Comparison of ENCODE assay signal across 8 cellular contexts in the genomic region with DNA sequence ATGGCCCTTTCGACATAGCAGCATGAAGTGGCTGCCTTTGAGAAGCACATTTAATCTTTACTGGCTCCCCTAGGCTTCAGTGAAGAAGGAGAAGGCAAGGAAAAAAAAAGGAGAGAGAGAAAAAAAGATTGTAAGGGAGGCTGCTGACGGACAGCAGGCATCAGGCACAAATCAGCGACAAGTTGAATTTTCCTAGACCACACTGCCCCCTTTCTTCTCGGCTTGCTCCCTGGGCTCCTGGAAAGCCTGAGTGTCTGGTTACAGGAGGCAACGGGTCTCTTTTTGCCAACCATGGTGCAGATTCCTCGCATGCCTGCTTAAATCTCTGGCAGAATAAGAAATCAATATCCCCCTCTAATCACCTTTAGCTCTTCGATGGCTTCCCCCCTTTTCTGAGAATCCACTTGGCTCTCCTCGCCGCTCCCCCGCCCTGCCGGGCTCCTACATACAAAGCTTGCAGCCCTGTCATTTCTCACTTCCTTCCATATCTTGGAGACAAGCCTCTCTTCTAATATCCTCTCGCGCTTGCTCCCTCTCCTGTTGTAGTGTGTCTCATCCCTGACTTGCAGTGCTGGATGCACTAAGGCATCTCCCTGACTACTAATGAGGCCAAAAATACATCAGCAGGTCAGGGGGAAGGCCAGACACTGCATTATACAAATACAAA. TPM values are rescaled to one million over a fixed set of nuclear protein-coding genes. Genes with fewer than 3 reads are reported as not detected.
DNase-seq lines count a peak whose midpoint lies in the region; ATAC-seq and TF ChIP-seq lines count a peak whose summit lies in the region.

No MANE protein-coding gene starts in this region.

- no peaks in the 10 kb centered on the region for H3K9me3 Mint-ChIP-seq in WTC11
- no peaks in the 10 kb centered on the region for H3K9me3 Mint-ChIP-seq in T-cell

- DNase-seq in HPDE6-E6E7 (ENCODE audit: extremely low spot score) = peak; percentile 42
- DNase-seq in WTC11 (ENCODE audit: low spot score) = peak; percentile 60
- peak; percentile 44 to 80 for DNase-seq in heart right ventricle
- DNase-seq in DMS114 treated with DMSO at 0.1 percent for 48 hours (lab: John Stamatoyannopoulos, UW; ENCODE audit: unreplicated experiment) = no peak
- DNase-seq in activated CD4-positive, CD25-positive, alpha-beta regulatory T cell treated with anti-CD3 and anti-CD28 coated beads, Interleukin-2, amount 50 U/mL, for 72 hours = no peak
- DNase-seq in T-cell = no peak

- POLR2A ChIA-PET in WTC11 (lab: Charles Lee) (interaction anchor here (0.6 to 1.1 kb wide), 5 partner anchors 23 to 491 kb away, joined by 3 to 5 read pairs (median 3); no protein-coding TSS in a partner anchor), T-cell (lab: Charles Lee) (interaction anchor here (0.6 kb wide), 2 partner anchors 715 to 1257 kb away, joined by 3 read pairs; no protein-coding TSS in a partner anchor)

- H3K4me2 ChIP-seq in parathyroid adenoma (ENCODE audit: low read length) = peak overlapping the region; percentile 31

- 1 to 3% methylated on average over 13 of the region's 13 CpGs for WGBS in heart right ventricle, 2 donors

- no peaks in the 10 kb centered on the region for H3K79me2 ChIP-seq in parathyroid adenoma

- H3K9ac ChIP-seq in parathyroid adenoma = no peak overlapping the region

- H3K9me3 ChIP-seq in heart right ventricle (no peaks in the 10 kb centered on the region), parathyroid adenoma (ENCODE audit: control insufficient read depth, low read length) (no peaks in the 10 kb centered on the region)

- H3K27ac Mint-ChIP-seq in WTC11 (no peak overlapping the region), T-cell (no peak overlapping the region)

- H3K4me3 Mint-ChIP-seq in WTC11 (no peak overlapping the region), T-cell (no peak overlapping the region)

- H3K4me1 ChIP-seq in heart right ventricle (peaks cover 0 to 19% (median 11%) of the 10 kb centered on the region in 9 donors), parathyroid adenoma (peaks cover 3% of the 10 kb centered on the region)

- H3K36me3 Mint-ChIP-seq in WTC11 (no peaks in the 10 kb centered on the region), T-cell (no peaks in the 10 kb centered on the region)

- TF ChIP-seq CTCF in WTC11 (IDR thresholded peaks at IDR 0.05) = 0 out of 2 replicates have a peak, but pooled peaks have one; percentile 23
- TF ChIP-seq CTCF in heart right ventricle (IDR thresholded peaks at IDR 0.05) = peak; percentile 20 to 82 (median 56)
- TF ChIP-seq CTCF in parathyroid adenoma (IDR thresholded peaks at IDR 0.05) = peak; percentile 34

- H3K4me3 ChIP-seq in heart right ventricle = peak overlapping the region; percentile 25 to 68 (median 56)
- H3K4me3 ChIP-seq in parathyroid adenoma (ENCODE audit: low read depth, low read length) = peak overlapping the region; percentile 31

- peak overlapping the region; percentile 33 for H2AFZ ChIP-seq in parathyroid adenoma

- H3K36me3 ChIP-seq in heart right ventricle = no peaks in the 10 kb centered on the region
- H3K36me3 ChIP-seq in parathyroid adenoma (ENCODE audit: control insufficient read depth, insufficient read depth, low read length) = no peaks in the 10 kb centered on the region

- H3K27me3 ChIP-seq in heart right ventricle (peaks cover 0 to 58% (median 25%) of the 10 kb centered on the region in 7 donors), parathyroid adenoma (ENCODE audit: control insufficient read depth, insufficient read depth, low read length) (no peaks in the 10 kb centered on the region)

- intact Hi-C loops in heart right ventricle (cut with DNase I) = loop anchor here in 9 of 10 donors (1.0 to 10.0 kb wide), 10 partner anchors 77 to 447 kb away; no protein-coding TSS in a partner anchor

- CTCF ChIA-PET in WTC11 (lab: Charles Lee) = interaction anchor here (0.6 to 6.0 kb wide), 29 partner anchors 8 to 674 kb away, joined by 3 to 99 read pairs (median 4); a partner anchor contains a TSS
- CTCF ChIA-PET in T-cell (lab: Charles Lee) = no interaction called here

- ATAC-seq in WTC11 (peak; percentile 80), heart right ventricle (peak; percentile 85 to 92 (median 88)), GM18867 (IDR thresholded peaks at IDR 0.05; ENCODE audit: unreplicated experiment) (no peak), T-cell (replicated peaks in 1 of 4) (no peak)

- H3K4me1 Mint-ChIP-seq in WTC11 = peaks cover 36% of the 10 kb centered on the region
- peaks cover 11 to 14% (median 11%) of the 10 kb centered on the region in 3 donors for H3K4me1 Mint-ChIP-seq in T-cell

- H3K27me3 Mint-ChIP-seq in WTC11 (ENCODE audit: low read depth) = peaks cover 21% of the 10 kb centered on the region
- peaks cover 36 to 49% of the 10 kb centered on the region in 2 donors for H3K27me3 Mint-ChIP-seq in T-cell

- H3K27ac ChIP-seq in heart right ventricle (peak overlapping the region; percentile 77 to 96 (median 90)), parathyroid adenoma (peak overlapping the region; percentile 19)

TF ChIP-seq in WTC11, 78 proteins besides CTCF, POLR2A, EP300 and RAD21:
- TF ChIP-seq, protein P1, sequence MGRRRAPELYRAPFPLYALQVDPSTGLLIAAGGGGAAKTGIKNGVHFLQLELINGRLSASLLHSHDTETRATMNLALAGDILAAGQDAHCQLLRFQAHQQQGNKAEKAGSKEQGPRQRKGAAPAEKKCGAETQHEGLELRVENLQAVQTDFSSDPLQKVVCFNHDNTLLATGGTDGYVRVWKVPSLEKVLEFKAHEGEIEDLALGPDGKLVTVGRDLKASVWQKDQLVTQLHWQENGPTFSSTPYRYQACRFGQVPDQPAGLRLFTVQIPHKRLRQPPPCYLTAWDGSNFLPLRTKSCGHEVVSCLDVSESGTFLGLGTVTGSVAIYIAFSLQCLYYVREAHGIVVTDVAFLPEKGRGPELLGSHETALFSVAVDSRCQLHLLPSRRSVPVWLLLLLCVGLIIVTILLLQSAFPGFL (CRISPR knock-in tag; IDR thresholded peaks at IDR 0.05; ENCODE audit: borderline replicate concordance) = no peak
- TF ChIP-seq, protein P2, sequence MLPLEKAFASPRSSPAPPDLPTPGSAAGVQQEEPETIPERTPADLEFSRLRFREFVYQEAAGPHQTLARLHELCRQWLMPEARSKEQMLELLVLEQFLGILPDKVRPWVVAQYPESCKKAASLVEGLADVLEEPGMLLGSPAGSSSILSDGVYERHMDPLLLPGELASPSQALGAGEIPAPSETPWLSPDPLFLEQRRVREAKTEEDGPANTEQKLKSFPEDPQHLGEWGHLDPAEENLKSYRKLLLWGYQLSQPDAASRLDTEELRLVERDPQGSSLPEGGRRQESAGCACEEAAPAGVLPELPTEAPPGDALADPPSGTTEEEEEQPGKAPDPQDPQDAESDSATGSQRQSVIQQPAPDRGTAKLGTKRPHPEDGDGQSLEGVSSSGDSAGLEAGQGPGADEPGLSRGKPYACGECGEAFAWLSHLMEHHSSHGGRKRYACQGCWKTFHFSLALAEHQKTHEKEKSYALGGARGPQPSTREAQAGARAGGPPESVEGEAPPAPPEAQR (CRISPR knock-in tag; IDR thresholded peaks at IDR 0.05) = no peak
- TF ChIP-seq CBFB (CRISPR knock-in tag; IDR thresholded peaks at IDR 0.05; ENCODE audit: low read depth) (no peak), NR1H2 (CRISPR knock-in tag; IDR thresholded peaks at IDR 0.05) (no peak)
- TF ChIP-seq, protein P3, sequence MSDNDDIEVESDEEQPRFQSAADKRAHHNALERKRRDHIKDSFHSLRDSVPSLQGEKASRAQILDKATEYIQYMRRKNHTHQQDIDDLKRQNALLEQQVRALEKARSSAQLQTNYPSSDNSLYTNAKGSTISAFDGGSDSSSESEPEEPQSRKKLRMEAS (CRISPR knock-in tag; IDR thresholded peaks at IDR 0.05) = no peak
- TF ChIP-seq, protein P4, sequence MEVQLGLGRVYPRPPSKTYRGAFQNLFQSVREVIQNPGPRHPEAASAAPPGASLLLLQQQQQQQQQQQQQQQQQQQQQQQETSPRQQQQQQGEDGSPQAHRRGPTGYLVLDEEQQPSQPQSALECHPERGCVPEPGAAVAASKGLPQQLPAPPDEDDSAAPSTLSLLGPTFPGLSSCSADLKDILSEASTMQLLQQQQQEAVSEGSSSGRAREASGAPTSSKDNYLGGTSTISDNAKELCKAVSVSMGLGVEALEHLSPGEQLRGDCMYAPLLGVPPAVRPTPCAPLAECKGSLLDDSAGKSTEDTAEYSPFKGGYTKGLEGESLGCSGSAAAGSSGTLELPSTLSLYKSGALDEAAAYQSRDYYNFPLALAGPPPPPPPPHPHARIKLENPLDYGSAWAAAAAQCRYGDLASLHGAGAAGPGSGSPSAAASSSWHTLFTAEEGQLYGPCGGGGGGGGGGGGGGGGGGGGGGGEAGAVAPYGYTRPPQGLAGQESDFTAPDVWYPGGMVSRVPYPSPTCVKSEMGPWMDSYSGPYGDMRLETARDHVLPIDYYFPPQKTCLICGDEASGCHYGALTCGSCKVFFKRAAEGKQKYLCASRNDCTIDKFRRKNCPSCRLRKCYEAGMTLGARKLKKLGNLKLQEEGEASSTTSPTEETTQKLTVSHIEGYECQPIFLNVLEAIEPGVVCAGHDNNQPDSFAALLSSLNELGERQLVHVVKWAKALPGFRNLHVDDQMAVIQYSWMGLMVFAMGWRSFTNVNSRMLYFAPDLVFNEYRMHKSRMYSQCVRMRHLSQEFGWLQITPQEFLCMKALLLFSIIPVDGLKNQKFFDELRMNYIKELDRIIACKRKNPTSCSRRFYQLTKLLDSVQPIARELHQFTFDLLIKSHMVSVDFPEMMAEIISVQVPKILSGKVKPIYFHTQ (CRISPR knock-in tag; IDR thresholded peaks at IDR 0.05) = no peak
TF ChIP-seq in WTC11: peak in this region for 0.

RNA-seq across cellular contexts. Expression of a gene that starts 14.3 kb away (rescaled TPM):
- total RNA-seq in WTC11 (2021) = not detected in 3 replicates
- under 1 TPM in 1 of 10 donors, not detected in 9; 0.70 TPM for total RNA-seq in heart right ventricle
- polyA plus RNA-seq in heart right ventricle = not detected
- total RNA-seq in T-cell = not detected

Comparison
In these comparisons a context has a peak if more than half of its experiments do, and no peak if none do; other contexts are left out.
1. DNase-seq: peak in HPDE6-E6E7 (single experiment), WTC11 (single experiment) and heart right ventricle (2 of 2); none in DMS114 treated with DMSO at 0.1 percent for 48 hours (single experiment), activated CD4-positive, CD25-positive, alpha-beta regulatory T cell treated with anti-CD3 and anti-CD28 coated beads, Interleukin-2, amount 50 U/mL, for 72 hours (single experiment) and T-cell (0 of 34).
2. ATAC-seq: peak in WTC11 (single experiment) and heart right ventricle (8 of 8); none in GM18867 (single experiment) and T-cell (0 of 4).
3. Peak in every context shown above with its lines, with median percentiles within 50 percentile points of each other: CTCF ChIP-seq.